ENCODE assay signal across 24 cellular contexts in the genomic region with DNA sequence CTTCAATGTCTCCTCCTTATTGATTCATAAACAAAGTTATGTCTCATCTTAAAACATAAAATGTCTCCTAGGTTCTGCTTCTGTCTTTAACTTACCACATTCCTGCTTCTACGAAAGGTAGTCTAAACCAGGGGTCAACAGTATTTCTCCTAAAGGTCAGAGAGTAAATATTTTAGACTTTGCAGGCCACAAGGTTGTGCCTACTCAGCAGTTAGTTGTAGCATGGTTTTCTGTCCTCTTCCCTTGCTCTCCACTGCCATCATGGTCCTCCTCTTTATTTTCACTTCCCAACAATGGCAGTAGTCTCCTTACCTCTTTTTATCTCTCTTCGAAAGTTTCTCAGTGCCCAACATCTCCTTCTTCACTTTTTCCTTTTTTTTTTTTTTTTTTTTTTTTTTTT.
DNase-seq lines count a peak whose midpoint lies in the region; ATAC-seq, FAIRE-seq and TF ChIP-seq lines count a peak whose summit lies in the region.
"Had no signal": no experiment of that assay in that cellular context is flagged by ENCODE, and none has a peak within 500 bp of the region (broad histone marks: within the 10 kb centered on the region; RNA-seq: fewer than 3 reads in every experiment).

No MANE protein-coding gene starts in this region.

- CTCF ChIA-PET in HepG2 (lab: Yijun Ruan, JAX; ENCODE audit: low intra/inter-chr PET ratio, low total read pairs) (no interaction called here), IMR-90 (lab: Yijun Ruan, JAX) (interaction anchor here (0.5 kb wide), 1 partner anchor 1424 kb away, joined by 3 read pairs; no protein-coding TSS in a partner anchor), K562 (lab: Yijun Ruan, JAX; ENCODE audit: low intra/inter-chr PET ratio) (no interaction called here)

- no peak overlapping the region for H3K14ac ChIP-seq in IMR-90 (replicated peaks; ENCODE audit: low read depth, low read length)

- in situ Hi-C loops in HepG2 (cut with HindIII; ENCODE audit: extremely low pct_ligation_motif_present, low pct_unique_long_range_greater_than_20kb) = no loop called here
- in situ Hi-C loops in IMR-90 (cut with MboI; ENCODE audit: low sequenced_read_pairs) = no loop called here
- in situ Hi-C loops in K562 (cut with MboI) = no loop called here

- H3K4me2 ChIP-seq in HepG2 (ENCODE audit: low read depth, low read length) = no peak overlapping the region
- no peak overlapping the region for H3K4me2 ChIP-seq in IMR-90 (ENCODE audit: low read depth, low read length)
- H3K4me2 ChIP-seq in K562 (ENCODE audit: insufficient read depth, low read length) = no peak overlapping the region
- H3K4me2 ChIP-seq: BLaER1 had no signal

- H4K91ac ChIP-seq in IMR-90 (ENCODE audit: insufficient read depth, low read depth, low read length) = no peak overlapping the region

- no peaks in the 10 kb centered on the region for H3K4me1 ChIP-seq in HepG2 (ENCODE audit: insufficient read depth, low read length)
- H3K4me1 ChIP-seq in right lobe of liver = no peaks in the 10 kb centered on the region
- no peaks in the 10 kb centered on the region for H3K4me1 ChIP-seq in IMR-90 (ENCODE audit: control insufficient read depth, insufficient read depth, low read length)
- no peaks in the 10 kb centered on the region for H3K4me1 ChIP-seq in K562 (replicated peaks in 1 of 2; ENCODE audit: control insufficient read depth in 2 of 2, insufficient read depth in 2 of 2, low read length in 2 of 2)
- H3K4me1 ChIP-seq: BE2C, BLaER1 had no signal

- H3K79me1 ChIP-seq in IMR-90 (ENCODE audit: low read depth in 1 of 2, low read length in 2 of 2) = no peaks in the 10 kb centered on the region

- POLR2A ChIA-PET in HepG2 (lab: Yijun Ruan, JAX) = no interaction called here
- POLR2A ChIA-PET in IMR-90 (lab: Charles Lee; ENCODE audit: unreplicated experiment) = no interaction called here
- POLR2A ChIA-PET in K562 (lab: Yijun Ruan, JAX) = no interaction called here

- H3K56ac ChIP-seq in IMR-90 (ENCODE audit: extremely low read depth, insufficient read depth, low read length) = no peak overlapping the region

- TF ChIP-seq RAD21 in HepG2 (CRISPR knock-in tag; IDR thresholded peaks at IDR 0.05) = no peak
- no peak for TF ChIP-seq RAD21 in IMR-90 (IDR thresholded peaks at IDR 0.05; ENCODE audit: low read length)
- TF ChIP-seq RAD21 in K562 (CRISPR knock-in tag; conservative IDR thresholded peaks at IDR 0.05 in 1 of 2, IDR thresholded peaks at IDR 0.05 in 1 of 2) = no peak

- H2BK5ac ChIP-seq in IMR-90 (ENCODE audit: low read depth, low read length, poor library complexity, severe bottlenecking) = no peak overlapping the region

- H4K20me1 ChIP-seq in HepG2 (ENCODE audit: insufficient read depth, low read length) (no peaks in the 10 kb centered on the region), IMR-90 (ENCODE audit: insufficient read depth, low read length) (no peaks in the 10 kb centered on the region), K562 (replicated peaks; ENCODE audit: control insufficient read depth, insufficient read depth, low read length) (no peaks in the 10 kb centered on the region)
- H4K20me1 ChIP-seq: BLaER1 had no signal

- no peak overlapping the region for H2BK120ac ChIP-seq in IMR-90 (ENCODE audit: low read depth, low read length)

- TF ChIP-seq CTCF in HepG2 (CRISPR knock-in tag; IDR thresholded peaks at IDR 0.05) = no peak
- no peak for TF ChIP-seq CTCF in right lobe of liver (IDR thresholded peaks at IDR 0.05)
- TF ChIP-seq CTCF in IMR-90 (conservative IDR thresholded peaks at IDR 0.05; ENCODE audit: low read depth, low read length) = no peak
- TF ChIP-seq CTCF in K562 (IDR thresholded peaks at IDR 0.05 in 2 of 3, conservative IDR thresholded peaks at IDR 0.05 in 1 of 3; ENCODE audit: insufficient read depth in 2 of 3, low read depth in 1 of 3, low read length in 3 of 3) = no peak

- no peaks in the 10 kb centered on the region for H3K9me1 ChIP-seq in IMR-90 (ENCODE audit: insufficient read depth, low read length)
- no peaks in the 10 kb centered on the region for H3K9me1 ChIP-seq in K562 (ENCODE audit: control insufficient read depth, insufficient read depth, low read length)

- no peak overlapping the region for H3K4ac ChIP-seq in IMR-90 (ENCODE audit: low read depth, low read length)

- no peak for FAIRE-seq in HepG2 (lab: Jason Lieb, UNC)
- no peak for FAIRE-seq in K562 (lab: Jason Lieb, UNC)
- FAIRE-seq: GM12878, GM19239 had no signal

- intact Hi-C loops in HepG2 (cut with micrococcal nuclease; ENCODE audit: unreplicated experiment) = no loop called here
- intact Hi-C loops in right lobe of liver (cut with DNase I) = no loop called here
- intact Hi-C loops in IMR-90 (cut with micrococcal nuclease) = no loop called here
- intact Hi-C loops in K562 (cut with micrococcal nuclease) = no loop called here
- intact Hi-C loops in sciatic nerve (cut with DNase I) = no loop called here

- H3K27me3 ChIP-seq in HepG2 (ENCODE audit: control insufficient read depth in 1 of 2, insufficient read depth in 2 of 2, low read length in 2 of 2) = no peaks in the 10 kb centered on the region
- H3K27me3 ChIP-seq in right lobe of liver = no peaks in the 10 kb centered on the region
- H3K27me3 ChIP-seq in IMR-90 (ENCODE audit: control insufficient read depth, insufficient read depth, low read length) = no peaks in the 10 kb centered on the region; the same call in 1 of the 2 replicates
- H3K27me3 ChIP-seq in K562 (ENCODE audit: control insufficient read depth in 2 of 2, insufficient read depth in 2 of 2, low read length in 2 of 2) = no peaks in the 10 kb centered on the region
- H3K27me3 ChIP-seq: BE2C, BLaER1 had no signal

- H3K4me3 ChIP-seq in HepG2 (replicated peaks in 1 of 3; ENCODE audit: insufficient read depth in 1 of 3, low read depth in 2 of 3, low read length in 3 of 3) (no peak overlapping the region), right lobe of liver (no peak overlapping the region), IMR-90 (ENCODE audit: insufficient read depth, low read depth, low read length) (no peak overlapping the region), K562 (no peak overlapping the region)
- H3K4me3 ChIP-seq: BLaER1, GM12878 had no signal

- no peak for TF ChIP-seq EP300 in HepG2 (IDR thresholded peaks at IDR 0.05; ENCODE audit: low read depth in 2 of 2, low read length in 2 of 2)
- no peak for TF ChIP-seq EP300 in HepG2 (CRISPR knock-in tag; IDR thresholded peaks at IDR 0.05; ENCODE audit: borderline replicate concordance)
- no peak for TF ChIP-seq EP300 in K562 (IDR thresholded peaks at IDR 0.05; ENCODE audit: low read length)

- H3K23ac ChIP-seq in IMR-90 (ENCODE audit: low read depth, low read length) = no peak overlapping the region

- H3K27ac ChIP-seq in HepG2 (ENCODE audit: extremely low read length, insufficient read depth, low read length) (no peak overlapping the region), right lobe of liver (no peak overlapping the region), IMR-90 (ENCODE audit: insufficient read depth, low read length) (no peak overlapping the region), K562 (ENCODE audit: extremely low read depth, low read depth, low read length) (no peak overlapping the region)
- H3K27ac ChIP-seq: 22Rv1, BLaER1 had no signal

- 1% methylated on average over 2 of the region's 2 CpGs for WGBS in HepG2 (ENCODE audit: low lambda C conversion rate)
- 29% methylated on average over 2 of the region's 2 CpGs for WGBS in right lobe of liver (ENCODE audit: insufficient coverage, low coverage, low lambda C conversion rate, missing lambda C conversion rate)
- WGBS in IMR-90 (ENCODE audit: extremely low coverage in 2 of 2, insufficient read length in 1 of 2), 2 experiments = no CpG with 5 or more reads among the region's 2 CpGs
- WGBS in K562 (ENCODE audit: insufficient coverage, low coverage, missing lambda C conversion rate) = 0% methylated on average over 1 of the region's 2 CpGs

- H4K8ac ChIP-seq in IMR-90 (ENCODE audit: low read depth in 2 of 2, low read length in 2 of 2) = no peak overlapping the region

- no peak overlapping the region for H2BK15ac ChIP-seq in IMR-90 (ENCODE audit: low read depth, low read length)

- dilution Hi-C loops in IMR-90 (cut with HindIII; ENCODE audit: low sequenced_read_pairs, unreplicated experiment) = no loop called here

- no peak overlapping the region for H2AFZ ChIP-seq in HepG2 (ENCODE audit: low read length)
- H2AFZ ChIP-seq in IMR-90 (replicated peaks; ENCODE audit: low read length, poor library complexity) = no peak overlapping the region
- no peak overlapping the region for H2AFZ ChIP-seq in K562 (ENCODE audit: low read depth, low read length)

- BruUV-seq in HepG2 (replicated peaks; lab: Mats Ljungman, UMichigan) (no TSS peak), IMR-90 (replicated peaks; lab: Mats Ljungman, UMichigan) (no TSS peak), K562 (replicated peaks; lab: Mats Ljungman, UMichigan) (no TSS peak)

- H3K9me3 ChIP-seq in HepG2 (ENCODE audit: low read length) (no peaks in the 10 kb centered on the region), right lobe of liver (no peaks in the 10 kb centered on the region), IMR-90 (ENCODE audit: control insufficient read depth, insufficient read depth, low read length) (no peaks in the 10 kb centered on the region), K562 (replicated peaks; ENCODE audit: control insufficient read depth, insufficient read depth, low read depth, low read length) (no peaks in the 10 kb centered on the region)
- H3K9me3 ChIP-seq: BE2C, BLaER1 had no signal

- no peak overlapping the region for H3K18ac ChIP-seq in IMR-90 (ENCODE audit: low read depth, low read length)

- no peak overlapping the region for H4K5ac ChIP-seq in IMR-90 (ENCODE audit: low read depth, low read length)

- TF ChIP-seq POLR2A in HepG2 (IDR thresholded peaks at IDR 0.05; ENCODE audit: insufficient read depth in 1 of 2, low read depth in 2 of 2, low read length in 2 of 2) = no peak
- no peak for TF ChIP-seq POLR2A in right lobe of liver (IDR thresholded peaks at IDR 0.05)
- TF ChIP-seq POLR2A in IMR-90 (IDR thresholded peaks at IDR 0.05; ENCODE audit: low read depth, low read length) = no peak
- TF ChIP-seq POLR2A in K562 (conservative IDR thresholded peaks at IDR 0.05) = no peak

- no peak for DNase-seq in HepG2 (ENCODE audit: low spot score)
- DNase-seq in right lobe of liver = no peak
- DNase-seq in IMR-90 = no peak
- no peak for DNase-seq in K562 (ENCODE audit: extremely low read depth in 1 of 4, low spot score in 3 of 4)
- DNase-seq in NCI-H748 (lab: John Stamatoyannopoulos, UW; ENCODE audit: unreplicated experiment) = no peak
- DNase-seq in sciatic nerve (ENCODE audit: low spot score) = no peak
- DNase-seq: ACHN; BE2C; C1 segment of cervical spinal cord; CD4-positive, alpha-beta memory T cell; CD4-positive, CD25-positive, alpha-beta regulatory T cell; CD8-positive, alpha-beta memory T cell; COR-L47; DMS 273 treated with DMSO at 0.1 percent for 48 hours; DMS153; DMS53; DMS79; DND-41; EL; GDM1 had no signal

- no peak overlapping the region for H3K9ac ChIP-seq in HepG2 (ENCODE audit: insufficient read depth, low read depth, low read length)
- H3K9ac ChIP-seq in IMR-90 (ENCODE audit: low read depth, low read length) = no peak overlapping the region
- H3K9ac ChIP-seq in K562 (ENCODE audit: insufficient read depth in 1 of 2, low read depth in 2 of 2, low read length in 2 of 2) = no peak overlapping the region
- H3K9ac ChIP-seq: BLaER1 had no signal

- no peak overlapping the region for H2AK9ac ChIP-seq in IMR-90 (replicated peaks; ENCODE audit: low read depth, low read length, poor library complexity)

- no peak overlapping the region for H2AK5ac ChIP-seq in IMR-90 (ENCODE audit: low read depth, low read length)

- H3K79me2 ChIP-seq in HepG2 (ENCODE audit: insufficient read depth, low read length) (no peaks in the 10 kb centered on the region), K562 (ENCODE audit: control insufficient read depth, insufficient read depth, low read length) (no peaks in the 10 kb centered on the region)

- H2BK20ac ChIP-seq in IMR-90 (ENCODE audit: low read depth, low read length) = no peak overlapping the region

- H3K36me3 ChIP-seq in HepG2 (replicated peaks in 1 of 2; ENCODE audit: control insufficient read depth in 1 of 2, insufficient read depth in 2 of 2, low read length in 2 of 2) = no peaks in the 10 kb centered on the region
- no peaks in the 10 kb centered on the region for H3K36me3 ChIP-seq in right lobe of liver
- no peaks in the 10 kb centered on the region for H3K36me3 ChIP-seq in IMR-90 (ENCODE audit: control insufficient read depth, insufficient read depth, low read length)
- H3K36me3 ChIP-seq in K562 (ENCODE audit: control insufficient read depth, insufficient read depth, low read length) = no peaks in the 10 kb centered on the region
- H3K36me3 ChIP-seq: BE2C, BLaER1 had no signal

- ATAC-seq in HepG2 = no peak
- ATAC-seq in right lobe of liver = no peak
- no peak for ATAC-seq in IMR-90 (ENCODE audit: low read depth)
- ATAC-seq in K562 = no peak
- ATAC-seq in sciatic nerve = no peak
- ATAC-seq: GM12878 had no signal
